Comparison of ENCODE assay signal across 32 cellular contexts in genomic region chr5:23588841-23589240, GRCh38.
"Had no signal": no experiment of that assay in that cellular context is flagged by ENCODE, and none has a peak within 500 bp of the region (broad histone marks: within the 10 kb centered on the region; RNA-seq: fewer than 3 reads in every experiment).

No MANE protein-coding gene starts in this region.

- H3K27me3 ChIP-seq: ascending aorta, cardiac muscle cell, colonic mucosa had no signal

- ATAC-seq: activated CD4-positive, alpha-beta T cell treated with anti-CD3 and anti-CD28 coated beads for 36 hours; activated CD4-positive, CD25-positive, alpha-beta regulatory T cell treated with anti-CD3 and anti-CD28 coated beads, Interleukin-2, amount 50 U/mL, for 24 hours; activated naive CD8-positive, alpha-beta T cell treated with anti-CD3 and anti-CD28 coated beads, Interleukin-2, amount 50 U/mL, for 24 hours; activated T-cell treated with anti-CD3 and anti-CD28 coated beads, Interleukin-2, amount 50 U/mL, for 4 hours; activated T-cell treated with anti-CD3 and anti-CD28 coated beads, Interleukin-2, amount 50 U/mL, for 72 hours; activated T-helper 17 cell treated with anti-CD3 and anti-CD28 coated beads, Interleukin-2, amount 50 U/mL, for 72 hours; WTC11 had no signal

- H3K36me3 ChIP-seq: ascending aorta, cardiac muscle cell, colonic mucosa, WERI-Rb-1 had no signal

- H3K9me3 ChIP-seq: ascending aorta, colonic mucosa had no signal

- FAIRE-seq: bronchial epithelial cell, TTC549 had no signal

- H3K4me3 ChIP-seq: ascending aorta, cardiac muscle cell, colonic mucosa had no signal

- H3K4me1 ChIP-seq: ascending aorta, colonic mucosa had no signal

- DNase-seq: activated CD4-positive, alpha-beta memory T cell treated with anti-CD3 and anti-CD28 coated beads, Interleukin-2, amount 10 ng/mL, durations not matched to agents 7 days and 5 days; activated CD4-positive, alpha-beta T cell treated with anti-CD3 and anti-CD28 coated beads for 1 hour; activated CD4-positive, alpha-beta T cell treated with anti-CD3 and anti-CD28 coated beads for 36 hours; activated CD4-positive, alpha-beta T cell treated with anti-CD3 and anti-CD28 coated beads for 48 hours; activated CD4-positive, alpha-beta T cell treated with anti-CD3 and anti-CD28 coated beads, Interleukin-2, amount 10 ng/mL, durations not matched to agents 7 days and 5 days; activated CD4-positive, alpha-beta T cell treated with anti-CD3 and anti-CD28 coated beads, Interleukin-2, amount 50 U/mL, for 48 hours; activated CD4-positive, CD25-positive, alpha-beta regulatory T cell; activated CD8-positive, alpha-beta memory T cell treated with anti-CD3 and anti-CD28 coated beads, Interleukin-2, amount 50 U/mL, for 4 hours; activated effector memory CD4-positive, alpha-beta T cell treated with anti-CD3 and anti-CD28 coated beads, Interleukin-2, amount 50 U/mL, for 16 hours; activated naive CD4-positive, alpha-beta T cell treated with anti-CD3 and anti-CD28 coated beads, Interleukin-2, amount 10 ng/mL, durations not matched to agents 7 days and 5 days; activated naive CD4-positive, alpha-beta T cell treated with Interleukin-2 at 50 U/mL for 16 hours; activated naive CD8-positive, alpha-beta T cell treated with anti-CD3 and anti-CD28 coated beads, Interleukin-2, amount 10 ng/mL, durations not matched to agents 7 days and 5 days; activated naive CD8-positive, alpha-beta T cell treated with anti-CD3 and anti-CD28 coated beads, Interleukin-2, amount 50 U/mL, for 24 hours; activated T-cell treated with anti-CD3 and anti-CD28 coated beads for 4 hours; activated T-cell treated with anti-CD3 and anti-CD28 coated beads, Interleukin-2, amount 50 U/mL, for 1 hour; activated T-cell treated with anti-CD3 and anti-CD28 coated beads, Interleukin-2, amount 50 U/mL, for 4 hours; activated T-cell treated with anti-CD3 and anti-CD28 coated beads, Interleukin-2, amount 50 U/mL, for 72 hours; amygdala; anterior cingulate cortex; caudate nucleus; cerebellar nuclear complex; colonic mucosa; T-helper 2 cell; T-helper 9 cell; WERI-Rb-1 had no signal

- H3K27ac ChIP-seq: ascending aorta, cardiac muscle cell, colonic mucosa, WERI-Rb-1 had no signal
